In genomic region chr18:32122039-32122438, GRCh38 we compare ENCODE assay signal across 20 cellular contexts.
"Had no signal": no experiment of that assay in that cellular context is flagged by ENCODE, and none has a peak within 500 bp of the region (broad histone marks: within the 10 kb centered on the region; RNA-seq: fewer than 3 reads in every experiment).

No MANE protein-coding gene starts in this region.

- H3K4me1 ChIP-seq: colonic mucosa, tibial artery had no signal

- H3K9me3 Mint-ChIP-seq: activated naive CD8-positive, alpha-beta T cell treated with anti-CD3 and anti-CD28 coated beads, Interleukin-2, amount 50 U/mL, for 24 hours; central memory CD8-positive, alpha-beta T cell; mesothelial cell of epicardium; nephron progenitor cell had no signal

- H3K27me3 ChIP-seq: colonic mucosa, tibial artery had no signal

- H3K27ac Mint-ChIP-seq: activated naive CD8-positive, alpha-beta T cell treated with anti-CD3 and anti-CD28 coated beads, Interleukin-2, amount 50 U/mL, for 24 hours; mesothelial cell of epicardium; nephron progenitor cell had no signal

- DNase-seq: activated CD4-positive, alpha-beta T cell treated with anti-CD3 and anti-CD28 coated beads, Interleukin-2, amount 50 U/mL, for 1 hour; activated CD4-positive, CD25-positive, alpha-beta regulatory T cell; activated CD8-positive, alpha-beta memory T cell treated with anti-CD3 and anti-CD28 coated beads for 24 hours; activated CD8-positive, alpha-beta memory T cell treated with anti-CD3 and anti-CD28 coated beads, Interleukin-2, amount 50 U/mL, for 48 hours; activated naive CD8-positive, alpha-beta T cell treated with anti-CD3 and anti-CD28 coated beads, Interleukin-2, amount 50 U/mL, for 24 hours; aorta; colonic mucosa; hypothalamus; islet precursor cell; nephron progenitor cell; nucleus accumbens; stimulated activated naive CD8-positive, alpha-beta T cell treated with anti-CD3 and anti-CD28 coated beads, Interleukin-15, Interleukin-2, amounts not matched to agents 100 U/mL and 50 U/mL, for 24 hours; substantia nigra; T-helper 1 cell; T-helper 9 cell; tibial artery had no signal

- H3K27ac ChIP-seq: colonic mucosa, tibial artery had no signal

- H3K4me3 ChIP-seq: colonic mucosa, lung, tibial artery had no signal

- H3K4me3 Mint-ChIP-seq: activated naive CD8-positive, alpha-beta T cell treated with anti-CD3 and anti-CD28 coated beads, Interleukin-2, amount 50 U/mL, for 24 hours; central memory CD8-positive, alpha-beta T cell; mesothelial cell of epicardium; nephron progenitor cell had no signal

- H3K4me1 Mint-ChIP-seq: activated naive CD8-positive, alpha-beta T cell treated with anti-CD3 and anti-CD28 coated beads, Interleukin-2, amount 50 U/mL, for 24 hours; mesothelial cell of epicardium; nephron progenitor cell had no signal

- H3K27me3 Mint-ChIP-seq: activated naive CD8-positive, alpha-beta T cell treated with anti-CD3 and anti-CD28 coated beads, Interleukin-2, amount 50 U/mL, for 24 hours; central memory CD8-positive, alpha-beta T cell had no signal

- ATAC-seq: activated naive CD8-positive, alpha-beta T cell treated with anti-CD3 and anti-CD28 coated beads, Interleukin-2, amount 50 U/mL, for 24 hours; stimulated activated naive CD8-positive, alpha-beta T cell treated with anti-CD3 and anti-CD28 coated beads, Interleukin-15, Interleukin-2, amounts not matched to agents 100 U/mL and 50 U/mL, for 24 hours had no signal

- H3K9me3 ChIP-seq: colonic mucosa, tibial artery had no signal

- FAIRE-seq: frontal cortex had no signal
